14 cellular contexts compared by ENCODE assay signal in genomic region chr4:144709793-144710525, GRCh38.
DNase-seq lines count a peak whose midpoint lies in the region; ATAC-seq, FAIRE-seq and TF ChIP-seq lines count a peak whose summit lies in the region.
"Had no signal": no experiment of that assay in that cellular context is flagged by ENCODE, and none has a peak within 500 bp of the region (broad histone marks: within the 10 kb centered on the region; RNA-seq: fewer than 3 reads in every experiment).

No MANE protein-coding gene starts in this region.

- H3K9me3 ChIP-seq in endodermal cell (ENCODE audit: control insufficient read depth, low read length) = no peaks in the 10 kb centered on the region

- no peak for ATAC-seq in activated naive CD8-positive, alpha-beta T cell treated with anti-CD3 and anti-CD28 coated beads, Interleukin-2, amount 50 U/mL, for 24 hours
- ATAC-seq: GM23338 had no signal

- TF ChIP-seq CTCF in endodermal cell (conservative IDR thresholded peaks at IDR 0.05) (no peak), D721Med (IDR thresholded peaks at IDR 0.05; ENCODE audit: insufficient read depth, missing control alignments) (no peak)

- no peak overlapping the region for H3K9ac ChIP-seq in endodermal cell (ENCODE audit: extremely low read depth, low read length, poor library complexity, severe bottlenecking)

- no peaks in the 10 kb centered on the region for H3K27me3 Mint-ChIP-seq in endodermal cell (ENCODE audit: insufficient read depth)
- H3K27me3 Mint-ChIP-seq in activated naive CD8-positive, alpha-beta T cell treated with anti-CD3 and anti-CD28 coated beads, Interleukin-2, amount 50 U/mL, for 24 hours = no peaks in the 10 kb centered on the region
- no peaks in the 10 kb centered on the region for H3K27me3 Mint-ChIP-seq in activated CD4-positive, alpha-beta memory T cell treated with anti-CD3 and anti-CD28 coated beads, Interleukin-2, amount 10 ng/mL, durations not matched to agents 7 days and 5 days

- peaks cover 10% of the 10 kb centered on the region for H3K27me3 ChIP-seq in endodermal cell (ENCODE audit: control insufficient read depth, insufficient read depth, low read length, poor library complexity, severe bottlenecking)

- CTCF ChIA-PET in activated CD4-positive, alpha-beta memory T cell treated with anti-CD3 and anti-CD28 coated beads, Interleukin-2, amount 10 ng/mL, durations not matched to agents 7 days and 5 days (lab: Charles Lee) = no interaction called here

- DNase-seq in COLO829 (ENCODE audit: low spot score) (peak; percentile 58), NCI-H345 (lab: John Stamatoyannopoulos, UW) (peak; percentile 70), endodermal cell (no peak), medulla oblongata (ENCODE audit: extremely low spot score) (peak; percentile 90), D721Med (ENCODE audit: insufficient read length, low spot score) (no peak)
- no peak for DNase-seq in central memory CD4-positive, alpha-beta T cell
- DNase-seq in activated naive CD8-positive, alpha-beta T cell treated with anti-CD3 and anti-CD28 coated beads, Interleukin-2, amount 50 U/mL, for 24 hours = no peak
- DNase-seq in activated CD4-positive, alpha-beta memory T cell treated with anti-CD3 and anti-CD28 coated beads, Interleukin-2, amount 10 ng/mL, durations not matched to agents 7 days and 5 days = no peak
- DNase-seq: activated gamma-delta T cell, NCI-H1048 had no signal

- no peak overlapping the region for H3K27ac ChIP-seq in endodermal cell (ENCODE audit: low read depth, low read length)

- no peak overlapping the region for H3K4me3 ChIP-seq in endodermal cell (ENCODE audit: low read length)
- H3K4me3 ChIP-seq: GM23338 had no signal

- POLR2A ChIA-PET in activated CD4-positive, alpha-beta memory T cell treated with anti-CD3 and anti-CD28 coated beads, Interleukin-2, amount 10 ng/mL, durations not matched to agents 7 days and 5 days (lab: Charles Lee) = no interaction called here

- H3K4me3 Mint-ChIP-seq in endodermal cell = no peak overlapping the region
- no peak overlapping the region for H3K4me3 Mint-ChIP-seq in activated naive CD8-positive, alpha-beta T cell treated with anti-CD3 and anti-CD28 coated beads, Interleukin-2, amount 50 U/mL, for 24 hours
- no peak overlapping the region for H3K4me3 Mint-ChIP-seq in activated CD4-positive, alpha-beta memory T cell treated with anti-CD3 and anti-CD28 coated beads, Interleukin-2, amount 10 ng/mL, durations not matched to agents 7 days and 5 days
- H3K4me3 Mint-ChIP-seq: CD14-positive monocyte, GM23338, mesothelial cell of epicardium, WTC11 had no signal

- H3K36me3 ChIP-seq in endodermal cell (ENCODE audit: control insufficient read depth, insufficient read depth, low read length) = no peaks in the 10 kb centered on the region

- peaks cover 37% of the 10 kb centered on the region for H3K4me1 Mint-ChIP-seq in endodermal cell
- no peaks in the 10 kb centered on the region for H3K4me1 Mint-ChIP-seq in activated naive CD8-positive, alpha-beta T cell treated with anti-CD3 and anti-CD28 coated beads, Interleukin-2, amount 50 U/mL, for 24 hours
- no peaks in the 10 kb centered on the region for H3K4me1 Mint-ChIP-seq in activated CD4-positive, alpha-beta memory T cell treated with anti-CD3 and anti-CD28 coated beads, Interleukin-2, amount 10 ng/mL, durations not matched to agents 7 days and 5 days
- H3K4me1 Mint-ChIP-seq: CD14-positive monocyte had no signal

- H3K4me1 ChIP-seq in endodermal cell (ENCODE audit: control insufficient read depth, insufficient read depth, low read length) = peaks cover 10% of the 10 kb centered on the region

- H3K27ac Mint-ChIP-seq in endodermal cell = peak overlapping the region; percentile 28
- no peak overlapping the region for H3K27ac Mint-ChIP-seq in activated naive CD8-positive, alpha-beta T cell treated with anti-CD3 and anti-CD28 coated beads, Interleukin-2, amount 50 U/mL, for 24 hours
- no peak overlapping the region for H3K27ac Mint-ChIP-seq in activated CD4-positive, alpha-beta memory T cell treated with anti-CD3 and anti-CD28 coated beads, Interleukin-2, amount 10 ng/mL, durations not matched to agents 7 days and 5 days
- H3K27ac Mint-ChIP-seq: GM23338, mesothelial cell of epicardium, WTC11 had no signal

- no peaks in the 10 kb centered on the region for H3K36me3 Mint-ChIP-seq in endodermal cell (ENCODE audit: low read depth)
- H3K36me3 Mint-ChIP-seq in activated naive CD8-positive, alpha-beta T cell treated with anti-CD3 and anti-CD28 coated beads, Interleukin-2, amount 50 U/mL, for 24 hours (ENCODE audit: low read depth) = no peaks in the 10 kb centered on the region
- H3K36me3 Mint-ChIP-seq in activated CD4-positive, alpha-beta memory T cell treated with anti-CD3 and anti-CD28 coated beads, Interleukin-2, amount 10 ng/mL, durations not matched to agents 7 days and 5 days (ENCODE audit: low read depth) = no peaks in the 10 kb centered on the region
- H3K36me3 Mint-ChIP-seq: CD14-positive monocyte, mesothelial cell of epicardium, WTC11 had no signal

- no peak for FAIRE-seq in D721Med (lab: Jason Lieb, UNC)

- 86% methylated on average over 4 of the region's 5 CpGs; no CpG with 5 or more reads in 1 of the 2 experiments for WGBS in endodermal cell (ENCODE audit: insufficient coverage in 1 of 2, insufficient read length in 1 of 2), 2 experiments

- H3K9me3 Mint-ChIP-seq in endodermal cell = no peaks in the 10 kb centered on the region
- no peaks in the 10 kb centered on the region for H3K9me3 Mint-ChIP-seq in activated naive CD8-positive, alpha-beta T cell treated with anti-CD3 and anti-CD28 coated beads, Interleukin-2, amount 50 U/mL, for 24 hours
- H3K9me3 Mint-ChIP-seq in activated CD4-positive, alpha-beta memory T cell treated with anti-CD3 and anti-CD28 coated beads, Interleukin-2, amount 10 ng/mL, durations not matched to agents 7 days and 5 days = no peaks in the 10 kb centered on the region
- H3K9me3 Mint-ChIP-seq: GM23338, mesothelial cell of epicardium had no signal

Comparison
In these comparisons a context has a peak if more than half of its experiments do, and no peak if none do; other contexts are left out.
1. DNase-seq: peak in COLO829 (single experiment), NCI-H345 (single experiment) and medulla oblongata (single experiment); none in endodermal cell (single experiment), central memory CD4-positive, alpha-beta T cell (single experiment), activated naive CD8-positive, alpha-beta T cell treated with anti-CD3 and anti-CD28 coated beads, Interleukin-2, amount 50 U/mL, for 24 hours (single experiment), D721Med (single experiment) and activated CD4-positive, alpha-beta memory T cell treated with anti-CD3 and anti-CD28 coated beads, Interleukin-2, amount 10 ng/mL, durations not matched to agents 7 days and 5 days (single experiment).